In the genomic region with DNA sequence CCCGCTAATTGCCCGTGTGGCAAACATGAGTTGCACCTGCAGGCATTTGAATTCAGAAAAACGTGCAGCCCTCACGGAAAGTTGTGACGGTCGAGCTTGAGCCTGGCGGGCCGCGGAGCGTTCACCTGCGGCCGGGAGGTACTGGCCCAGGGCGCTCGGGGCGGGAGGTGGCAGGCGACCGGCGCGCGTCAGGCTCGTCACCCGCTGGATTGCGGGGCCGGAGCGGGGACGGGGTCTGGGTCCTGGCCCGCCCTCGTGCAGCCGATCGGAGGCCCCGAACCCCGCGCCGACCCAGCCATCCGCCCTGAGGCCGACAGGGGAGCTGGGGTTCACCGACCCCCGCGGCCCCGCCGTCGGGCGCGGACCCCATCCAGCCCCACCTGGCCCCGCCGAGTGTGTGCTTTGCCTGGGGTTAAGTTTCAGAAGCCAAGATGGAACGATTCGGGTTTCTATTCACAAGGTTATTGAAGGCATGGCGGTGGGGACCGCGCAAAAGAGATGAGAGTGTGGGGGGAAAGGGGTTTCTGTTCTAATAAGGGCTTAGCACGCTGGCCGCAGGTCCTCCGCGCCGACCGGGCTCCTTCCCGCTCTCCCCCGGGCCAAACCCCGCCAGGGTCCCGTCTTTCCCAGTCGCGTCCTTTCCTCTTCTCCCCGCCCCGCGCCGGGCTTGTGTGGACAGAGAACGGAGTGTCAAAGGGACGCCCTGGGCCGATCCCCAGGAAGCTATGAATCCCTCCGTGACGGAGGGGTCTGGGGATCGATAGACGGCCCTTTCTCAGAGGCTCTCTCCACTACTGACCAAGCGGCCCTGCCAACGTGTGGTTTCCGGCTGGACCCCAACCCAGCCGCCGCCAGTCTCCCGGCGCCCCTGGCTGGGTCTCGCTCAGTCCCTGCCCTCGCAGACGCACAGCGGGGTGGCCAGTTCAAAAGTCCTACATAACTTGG, we compare ENCODE assay signal across 8 cellular contexts. TPM values are rescaled to one million over a fixed set of nuclear protein-coding genes. Genes with fewer than 3 reads are reported as not detected.
DNase-seq lines count a peak whose midpoint lies in the region; ATAC-seq and TF ChIP-seq lines count a peak whose summit lies in the region.

No MANE protein-coding gene starts in this region.

- POLR2A ChIA-PET in Caco-2 (lab: Charles Lee) = no interaction called here

- no peaks in the 10 kb centered on the region for H3K36me3 Mint-ChIP-seq in Caco-2 (ENCODE audit: insufficient read depth, unreplicated experiment)

- H3K27me3 Mint-ChIP-seq in Caco-2 (ENCODE audit: insufficient read depth, unreplicated experiment) = peaks cover 33% of the 10 kb centered on the region

- peaks cover 22% of the 10 kb centered on the region for H3K4me1 Mint-ChIP-seq in Caco-2 (ENCODE audit: low read depth, unreplicated experiment)

- CTCF ChIA-PET in Caco-2 (lab: Charles Lee) = interaction anchor here (0.5 to 0.6 kb wide), 2 partner anchors 9 to 642 kb away, joined by 3 read pairs; no protein-coding TSS in a partner anchor

- intact Hi-C loops in Caco-2 (cut with micrococcal nuclease; ENCODE audit: unreplicated experiment) = no loop called here

- BruUV-seq in Caco-2 (replicated peaks; lab: Mats Ljungman, UMichigan) = no TSS peak

- no peaks in the 10 kb centered on the region for H3K9me3 Mint-ChIP-seq in Caco-2 (ENCODE audit: unreplicated experiment)

- peak overlapping the region; percentile 48 for H3K4me3 ChIP-seq in Caco-2 (ENCODE audit: low read depth, low read length)
- H3K4me3 ChIP-seq in Karpas-422 (ENCODE audit: low read length) = peak overlapping the region; percentile 75
- H3K4me3 ChIP-seq in endocrine pancreas (ENCODE audit: control insufficient read depth, insufficient read depth, low read length) = peak overlapping the region; percentile 65
- H3K4me3 ChIP-seq in mononuclear cell (ENCODE audit: low read length) = peak overlapping the region; percentile 53
- peak overlapping the region; percentile 98 for H3K4me3 ChIP-seq in thoracic aorta

- H3K9me2 ChIP-seq in Karpas-422 (replicated peaks; ENCODE audit: insufficient read depth, low read length) = no peaks in the 10 kb centered on the region

- ATAC-seq in thoracic aorta (ENCODE audit: insufficient number of reproducible peaks, low FRiP score, low read depth) = no peak
- ATAC-seq in GM21723 (IDR thresholded peaks at IDR 0.05; ENCODE audit: unreplicated experiment) = no peak
- ATAC-seq in GM21576 (IDR thresholded peaks at IDR 0.05; ENCODE audit: unreplicated experiment) = no peak

- no peaks in the 10 kb centered on the region for H4K20me1 ChIP-seq in Karpas-422 (ENCODE audit: insufficient read depth, low read depth, low read length)

- H3K27ac Mint-ChIP-seq in Caco-2 (ENCODE audit: unreplicated experiment) = no peak overlapping the region

- TF ChIP-seq CTCF in Caco-2 (IDR thresholded peaks at IDR 0.05; ENCODE audit: insufficient read depth in 1 of 2, low read depth in 1 of 2, low read length in 1 of 2, severe bottlenecking in 1 of 2, unreplicated experiment in 1 of 2) = no peak
- no peak for TF ChIP-seq CTCF in thoracic aorta (IDR thresholded peaks at IDR 0.05)

- peak overlapping the region; percentile 90 for H3K4me2 ChIP-seq in Karpas-422 (ENCODE audit: low read depth, low read length, poor library complexity, severe bottlenecking)

- H3K9me3 ChIP-seq in Caco-2 (no peaks in the 10 kb centered on the region), Karpas-422 (ENCODE audit: low read length) (no peaks in the 10 kb centered on the region), endocrine pancreas (ENCODE audit: control insufficient read depth, low read length) (no peaks in the 10 kb centered on the region), mononuclear cell (ENCODE audit: low read depth, low read length) (no peaks in the 10 kb centered on the region), thoracic aorta (no peaks in the 10 kb centered on the region)

- H3K4me1 ChIP-seq in Caco-2 = peaks cover 11% of the 10 kb centered on the region; the same call in 1 of the 2 replicates
- peaks cover 48% of the 10 kb centered on the region for H3K4me1 ChIP-seq in Karpas-422 (ENCODE audit: low read length)
- H3K4me1 ChIP-seq in endocrine pancreas (ENCODE audit: control insufficient read depth, insufficient read depth, low read length) = no peaks in the 10 kb centered on the region
- H3K4me1 ChIP-seq in mononuclear cell (ENCODE audit: insufficient read depth, low read length) = peaks cover 41% of the 10 kb centered on the region
- peaks cover 7 to 24% of the 10 kb centered on the region in 2 donors for H3K4me1 ChIP-seq in thoracic aorta (ENCODE audit: control insufficient read depth in 1 of 2, low read depth in 2 of 2)

- peak; percentile 42 to 50 for DNase-seq in Caco-2
- DNase-seq in Karpas-422 = no peak
- peak; percentile 32 for DNase-seq in activated CD4-positive, alpha-beta T cell treated with anti-CD3 and anti-CD28 coated beads for 48 hours
- DNase-seq in thoracic aorta (ENCODE audit: low spot score) = no peak

- no peaks in the 10 kb centered on the region for H3K79me2 ChIP-seq in Karpas-422 (ENCODE audit: low read length)

- H3K9ac ChIP-seq in Karpas-422 (ENCODE audit: low read length) (peak overlapping the region; percentile 77), endocrine pancreas (ENCODE audit: control insufficient read depth, insufficient read depth, low read length) (no peak overlapping the region)

- H3K27ac ChIP-seq in Karpas-422 (ENCODE audit: low read length) (no peak overlapping the region), thoracic aorta (peak overlapping the region; percentile 98 to 99)

- peak overlapping the region; percentile 96 for H2AFZ ChIP-seq in Karpas-422 (ENCODE audit: low read length)

- H3K4me3 Mint-ChIP-seq in Caco-2 (ENCODE audit: unreplicated experiment) = peak overlapping the region; percentile 93

- H3K27me3 ChIP-seq in Caco-2 (replicated peaks; ENCODE audit: control insufficient read depth, insufficient read depth, low read length) (no peaks in the 10 kb centered on the region; the same call in none of the 2 replicates), Karpas-422 (ENCODE audit: low read length) (no peaks in the 10 kb centered on the region), endocrine pancreas (ENCODE audit: control insufficient read depth, insufficient read depth, low read length) (peaks cover 17% of the 10 kb centered on the region), mononuclear cell (ENCODE audit: insufficient read depth, low read length) (peaks cover 89% of the 10 kb centered on the region), thoracic aorta (replicated peaks; ENCODE audit: insufficient read depth) (no peaks in the 10 kb centered on the region)

- H3K36me3 ChIP-seq in Caco-2 (ENCODE audit: control insufficient read depth, insufficient read depth, low read length) = no peaks in the 10 kb centered on the region
- H3K36me3 ChIP-seq in Karpas-422 (ENCODE audit: insufficient read depth, low read length) = no peaks in the 10 kb centered on the region
- H3K36me3 ChIP-seq in endocrine pancreas (ENCODE audit: control insufficient read depth, insufficient read depth, low read length) = peaks cover 2% of the 10 kb centered on the region
- no peaks in the 10 kb centered on the region for H3K36me3 ChIP-seq in thoracic aorta

RNA-seq across cellular contexts. Expression of a gene that starts 1.6 kb away (rescaled TPM):
- 0.12 TPM in 1 of 2 replicates, not detected in the other for total RNA-seq in Caco-2 (2022)
- 0.07 and 0.11 TPM in 2 replicates for total RNA-seq in Karpas-422 (2014; rRNA removed; shearing (Covaris generic); ENCODE audit: low replicate concordance)
- total RNA-seq in mononuclear cell = 0.10 TPM
- total RNA-seq in thoracic aorta = 10 to 100 TPM; 26.5 to 40.9 TPM

RNA-seq across cellular contexts. Expression of a gene that starts 42.9 kb away (rescaled TPM):
- total RNA-seq in Caco-2 (2022) (62.0 and 67.9 TPM in 2 replicates), mononuclear cell (14.8 TPM), thoracic aorta (10 to 100 TPM; 29.6 to 87.1 TPM)
- 28.6 and 34.2 TPM in 2 replicates for total RNA-seq in Karpas-422 (2014; rRNA removed; shearing (Covaris generic); ENCODE audit: low replicate concordance)

Comparison
In these comparisons a context has a peak if more than half of its experiments do, and no peak if none do; other contexts are left out.
1. DNase-seq: peak in Caco-2 (2 of 2) and activated CD4-positive, alpha-beta T cell treated with anti-CD3 and anti-CD28 coated beads for 48 hours (single experiment); none in Karpas-422 (single experiment) and thoracic aorta (single experiment).
2. H3K4me3 ChIP-seq: peak in every context shown above with its lines; median percentile 98 in thoracic aorta; 75 in Karpas-422; 65 in endocrine pancreas; 53 in mononuclear cell; 48 in Caco-2.
3. RNA of a gene that starts 1.6 kb away (total RNA-seq): 26.5 to 40.9 TPM in thoracic aorta; 0.07 to 0.11 TPM in Karpas-422, 0.10 TPM in mononuclear cell (single experiment) and 0.12 TPM in Caco-2; every median in the first group is over 10 times any median in the second.